10 cellular contexts compared by ENCODE assay signal in genomic region chr17:57557793-57558681, GRCh38.
A peak's percentile ranks its signal among the peaks of the same experiment; 100 is the strongest.
DNase-seq lines count a peak whose midpoint lies in the region; ATAC-seq and TF ChIP-seq lines count a peak whose summit lies in the region.
"Had no signal": no experiment of that assay in that cellular context is flagged by ENCODE, and none has a peak within 500 bp of the region (broad histone marks: within the 10 kb centered on the region; RNA-seq: fewer than 3 reads in every experiment).

No MANE protein-coding gene starts in this region.

- no peak for TF ChIP-seq EP300 in SK-N-SH (IDR thresholded peaks at IDR 0.05; ENCODE audit: borderline replicate concordance in 1 of 2, low read depth in 1 of 2, low read length in 1 of 2)

- H3K27ac Mint-ChIP-seq in CD4-positive, alpha-beta T cell: no peak overlapping the region
- H3K27ac Mint-ChIP-seq in CD8-positive, alpha-beta T cell: no peak overlapping the region

- H3K36me3 Mint-ChIP-seq in CD4-positive, alpha-beta T cell (ENCODE audit: low read depth): peaks cover 4% of the 10 kb centered on the region
- H3K36me3 Mint-ChIP-seq in CD8-positive, alpha-beta T cell: peaks cover 38% of the 10 kb centered on the region

- no peak overlapping the region for H3K27ac ChIP-seq in right atrium auricular region
- H3K27ac ChIP-seq in SK-N-SH (ENCODE audit: low read depth in 2 of 2, low read length in 1 of 2): peak overlapping the region in 1 of 2 experiments; percentile 99; a peak in 2 of 4 replicates
- no peak overlapping the region for H3K27ac ChIP-seq in CD4-positive, alpha-beta T cell (ENCODE audit: low read depth, low read length)
- no peak overlapping the region for H3K27ac ChIP-seq in CD8-positive, alpha-beta T cell (ENCODE audit: low read depth, low read length)

- H2AFZ ChIP-seq in SK-N-SH (ENCODE audit: low read depth): no peak overlapping the region

- no peak overlapping the region for H3K9ac ChIP-seq in SK-N-SH

- H3K4me3 ChIP-seq in right atrium auricular region (no peak overlapping the region), SK-N-SH (ENCODE audit: low read depth in 2 of 2, low read length in 1 of 2) (no peak overlapping the region)
- no peak overlapping the region for H3K4me3 ChIP-seq in CD8-positive, alpha-beta T cell (ENCODE audit: low read depth, low read length)

- H3K9me2 ChIP-seq in SK-N-SH: no peaks in the 10 kb centered on the region

- H3K9me3 Mint-ChIP-seq in CD4-positive, alpha-beta T cell: no peaks in the 10 kb centered on the region
- H3K9me3 Mint-ChIP-seq in CD8-positive, alpha-beta T cell: no peaks in the 10 kb centered on the region
- H3K9me3 Mint-ChIP-seq: CD4-positive, alpha-beta memory T cell had no signal

- peaks cover 15% of the 10 kb centered on the region for H3K4me1 Mint-ChIP-seq in CD4-positive, alpha-beta T cell (ENCODE audit: low read depth)
- peaks cover 21% of the 10 kb centered on the region for H3K4me1 Mint-ChIP-seq in CD8-positive, alpha-beta T cell (ENCODE audit: low read depth)

- TF ChIP-seq CTCF in right atrium auricular region (IDR thresholded peaks at IDR 0.05) (no peak), SK-N-SH (IDR thresholded peaks at IDR 0.05) (no peak)
- TF ChIP-seq CTCF in CD4-positive, alpha-beta T cell (IDR thresholded peaks at IDR 0.05): no peak
- no peak for TF ChIP-seq CTCF in CD8-positive, alpha-beta T cell (IDR thresholded peaks at IDR 0.05)

- WGBS in SK-N-SH (ENCODE audit: low lambda C conversion rate): 91% methylated on average over 22 of the region's 22 CpGs

- H3K9me3 ChIP-seq in right atrium auricular region (no peaks in the 10 kb centered on the region), SK-N-SH (no peaks in the 10 kb centered on the region)
- H3K9me3 ChIP-seq in CD4-positive, alpha-beta T cell (ENCODE audit: control insufficient read depth, low read length): no peaks in the 10 kb centered on the region
- H3K9me3 ChIP-seq in CD8-positive, alpha-beta T cell (ENCODE audit: low read length): no peaks in the 10 kb centered on the region

- H3K27me3 Mint-ChIP-seq in CD4-positive, alpha-beta T cell: no peaks in the 10 kb centered on the region
- H3K27me3 Mint-ChIP-seq in CD8-positive, alpha-beta T cell (ENCODE audit: low read depth): no peaks in the 10 kb centered on the region
- H3K27me3 Mint-ChIP-seq: CD4-positive, alpha-beta memory T cell had no signal

- H3K4me3 Mint-ChIP-seq in CD4-positive, alpha-beta T cell: no peak overlapping the region
- no peak overlapping the region for H3K4me3 Mint-ChIP-seq in CD8-positive, alpha-beta T cell
- H3K4me3 Mint-ChIP-seq: CD4-positive, alpha-beta memory T cell had no signal

- H3K79me2 ChIP-seq in SK-N-SH (ENCODE audit: insufficient read depth): 0 out of 2 replicates have a peak, but pooled peaks cover 4% of the 10 kb centered on the region

- TF ChIP-seq RAD21 in SK-N-SH (IDR thresholded peaks at IDR 0.05; ENCODE audit: low read length): no peak

- H3K36me3 ChIP-seq in right atrium auricular region (no peaks in the 10 kb centered on the region), SK-N-SH (replicated peaks in 1 of 2; ENCODE audit: control insufficient read depth in 1 of 2, insufficient read depth in 2 of 2, low read length in 1 of 2) (no peaks in the 10 kb centered on the region)
- peaks cover 3% of the 10 kb centered on the region for H3K36me3 ChIP-seq in CD8-positive, alpha-beta T cell (ENCODE audit: insufficient read depth, low read length)

- intact Hi-C loops in left ventricle myocardium superior (cut with micrococcal nuclease): no loop called here
- intact Hi-C loops in CD4-positive, alpha-beta T cell (cut with DNase I, micrococcal nuclease): loop anchor here in 1 of 2 experiments (5.0 kb wide), 1 partner anchor 1256 kb away; no protein-coding TSS in a partner anchor
- intact Hi-C loops in CD8-positive, alpha-beta T cell (cut with DNase I, micrococcal nuclease): no loop called here

- H3F3A ChIP-seq in SK-N-SH (replicated peaks; ENCODE audit: insufficient read depth): no peaks in the 10 kb centered on the region

- peaks cover 0 to 29% of the 10 kb centered on the region in 2 donors for H3K4me1 ChIP-seq in right atrium auricular region
- H3K4me1 ChIP-seq in SK-N-SH (ENCODE audit: control insufficient read depth in 1 of 2, insufficient read depth in 2 of 2, low read depth in 1 of 2, low read length in 1 of 2): peaks cover 12 to 94% of the 10 kb centered on the region in 2 experiments; a peak in 3 of 4 replicates
- no peaks in the 10 kb centered on the region for H3K4me1 ChIP-seq in CD8-positive, alpha-beta T cell (ENCODE audit: insufficient read depth, low read length)

- H3K27me3 ChIP-seq in right atrium auricular region (no peaks in the 10 kb centered on the region), SK-N-SH (ENCODE audit: insufficient read depth) (no peaks in the 10 kb centered on the region)
- no peaks in the 10 kb centered on the region for H3K27me3 ChIP-seq in CD4-positive, alpha-beta T cell (ENCODE audit: control insufficient read depth, insufficient read depth, low read length)
- H3K27me3 ChIP-seq in CD8-positive, alpha-beta T cell (ENCODE audit: insufficient read depth, low read length): no peaks in the 10 kb centered on the region

- ATAC-seq in left ventricle myocardium superior (peak; percentile 24), HG03521 (IDR thresholded peaks at IDR 0.05; ENCODE audit: unreplicated experiment) (no peak)
- ATAC-seq in CD4-positive, alpha-beta T cell (ENCODE audit: poor library complexity): no peak
- no peak for ATAC-seq in CD8-positive, alpha-beta T cell

- DNase-seq in left ventricle myocardium superior (no peak), right atrium auricular region (ENCODE audit: low spot score) (no peak), SK-N-SH (no peak), hepatic stellate cell (ENCODE audit: low spot score) (peak; percentile 78)
- no peak for DNase-seq in CD4-positive, alpha-beta T cell
- DNase-seq in CD8-positive, alpha-beta T cell: no peak
- no peak for DNase-seq in activated effector memory CD4-positive, alpha-beta T cell treated with anti-CD3 and anti-CD28 coated beads, Interleukin-2, amount 50 U/mL, for 16 hours
- DNase-seq: activated T-cell treated with anti-CD3 and anti-CD28 coated beads for 4 hours; CD4-positive, alpha-beta memory T cell had no signal

- no peak overlapping the region; the same call in 1 of the 2 replicates for H3K4me2 ChIP-seq in SK-N-SH

- CTCF ChIA-PET in SK-N-SH (lab: Yijun Ruan, JAX): interaction anchor here (1.1 to 7.7 kb wide), 3 partner anchors 14 to 225 kb away, joined by 3 to 62 read pairs (median 8); no protein-coding TSS in a partner anchor
- CTCF ChIA-PET in CD4-positive, alpha-beta T cell (lab: Charles Lee): no interaction called here
- CTCF ChIA-PET in CD8-positive, alpha-beta T cell (lab: Charles Lee): no interaction called here

- POLR2A ChIA-PET in SK-N-SH (lab: Yijun Ruan, JAX): no interaction called here
- POLR2A ChIA-PET in CD4-positive, alpha-beta T cell (lab: Charles Lee): no interaction called here
- POLR2A ChIA-PET in CD8-positive, alpha-beta T cell (lab: Charles Lee): no interaction called here

- H4K20me1 ChIP-seq in SK-N-SH (ENCODE audit: insufficient read depth): no peaks in the 10 kb centered on the region

TF ChIP-seq in SK-N-SH, 30 proteins besides CTCF, POLR2A, EP300 and RAD21:
- TF ChIP-seq ELF1 (IDR thresholded peaks at IDR 0.05) (no peak), TEAD4 (IDR thresholded peaks at IDR 0.05; ENCODE audit: borderline replicate concordance, insufficient read depth) (peak; percentile 59; the same call in 1 of the 2 replicates), PBX3 (IDR thresholded peaks at IDR 0.05) (peak; percentile 52; the same call in 1 of the 2 replicates), FOXM1 (IDR thresholded peaks at IDR 0.05; ENCODE audit: low read depth) (no peak), NRF1 (IDR thresholded peaks at IDR 0.05; ENCODE audit: low read depth, low read length) (no peak), JUND (IDR thresholded peaks at IDR 0.05) (peak; percentile 45), TAF1 (IDR thresholded peaks at IDR 0.05; ENCODE audit: borderline replicate concordance, low read depth, low read length) (no peak), GABPA (IDR thresholded peaks at IDR 0.05; ENCODE audit: low read depth) (no peak), TCF12 (IDR thresholded peaks at IDR 0.05) (peak; percentile 22; the same call in 1 of the 2 replicates), RFX5 (IDR thresholded peaks at IDR 0.05; ENCODE audit: low read length) (no peak), FOSL2 (IDR thresholded peaks at IDR 0.05; ENCODE audit: borderline replicate concordance, low read depth) (peak; percentile 42; the same call in 1 of the 2 replicates)
